Comparison of ENCODE assay signal across 8 cellular contexts in genomic region chr5:13470975-13471374, GRCh38.
"Had no signal": no experiment of that assay in that cellular context is flagged by ENCODE, and none has a peak within 500 bp of the region (broad histone marks: within the 10 kb centered on the region; RNA-seq: fewer than 3 reads in every experiment).

No MANE protein-coding gene starts in this region.

- H3K4me2 ChIP-seq: GM23338 had no signal

- DNase-seq: GM23248, GOT3, H7, H9, HCEC 1CT, HFFc6 had no signal

- H3K9me3 ChIP-seq: HAP-1 had no signal

- H3K9ac ChIP-seq: GM23248 had no signal

- H3K27ac ChIP-seq: GM23248 had no signal

- H3K36me3 ChIP-seq: HAP-1 had no signal

- H2AFZ ChIP-seq: GM23248, GM23338 had no signal

- H3K4me3 ChIP-seq: GM23248, GM23338, HAP-1 had no signal
